In the genomic region with DNA sequence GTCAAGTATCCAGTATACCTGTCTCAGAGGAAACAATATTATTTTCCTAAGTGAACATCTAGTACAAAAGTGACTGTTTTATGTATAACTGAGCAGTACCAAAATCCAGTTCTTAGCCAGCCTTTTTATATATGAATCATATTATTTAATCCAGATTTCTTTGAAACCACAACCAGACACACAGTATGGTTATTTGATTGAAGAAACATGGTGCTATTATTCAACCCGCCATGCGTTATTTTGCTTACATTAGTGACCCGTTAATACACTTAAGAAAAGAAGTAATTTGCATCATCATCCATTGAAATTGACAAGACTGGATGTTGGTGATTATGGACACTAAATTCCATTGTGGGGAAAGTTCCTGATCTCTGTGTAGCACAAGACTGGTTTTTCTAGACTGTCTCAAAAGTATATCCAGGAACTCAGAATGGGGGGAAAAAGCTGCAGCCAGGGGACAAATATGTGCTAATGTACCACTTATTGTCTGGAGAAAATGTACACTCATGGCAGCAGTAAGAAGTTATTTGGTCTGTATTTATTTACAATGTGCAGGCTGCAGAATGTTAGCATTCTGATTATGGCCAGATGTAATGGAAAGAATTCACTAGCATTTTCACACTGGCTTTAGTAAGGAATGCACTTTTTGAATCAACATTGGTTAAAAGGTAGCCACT, we compare ENCODE assay signal across 19 cellular contexts.
DNase-seq lines count a peak whose midpoint lies in the region; ATAC-seq and FAIRE-seq lines count a peak whose summit lies in the region.
"Had no signal": no experiment of that assay in that cellular context is flagged by ENCODE, and none has a peak within 500 bp of the region (broad histone marks: within the 10 kb centered on the region; RNA-seq: fewer than 3 reads in every experiment).

No MANE protein-coding gene starts in this region.

- no peak overlapping the region for H3K9ac ChIP-seq in trophoblast cell (ENCODE audit: low read length)

- H2AFZ ChIP-seq in trophoblast cell (ENCODE audit: insufficient read depth, low read length, poor library complexity) = no peak overlapping the region

- H3K36me3 ChIP-seq in trophoblast cell (ENCODE audit: control insufficient read depth in 1 of 2, insufficient read depth in 2 of 2, low read length in 2 of 2) = no peaks in the 10 kb centered on the region
- H3K36me3 ChIP-seq: WERI-Rb-1 had no signal

- H2BK5ac ChIP-seq in trophoblast cell (ENCODE audit: low read depth, low read length, poor library complexity) = no peak overlapping the region

- no peak overlapping the region for H4K8ac ChIP-seq in trophoblast cell (ENCODE audit: low read depth, low read length)

- H3K4me3 ChIP-seq in trophoblast cell (ENCODE audit: low read depth, low read length) = no peak overlapping the region
- H3K4me3 ChIP-seq: testis had no signal

- no peaks in the 10 kb centered on the region for H3K9me3 ChIP-seq in trophoblast cell (ENCODE audit: insufficient read depth, low read depth, low read length)
- H3K9me3 ChIP-seq: testis had no signal

- peak overlapping the region; percentile 57 for H3K27ac ChIP-seq in trophoblast cell (ENCODE audit: low read depth, low read length)
- H3K27ac ChIP-seq: testis, WERI-Rb-1 had no signal

- no peaks in the 10 kb centered on the region for H3K27me3 ChIP-seq in trophoblast cell (ENCODE audit: insufficient read depth, low read length)
- H3K27me3 ChIP-seq: testis had no signal

- H4K12ac ChIP-seq in trophoblast cell (ENCODE audit: low read depth, low read length) = no peak overlapping the region

- peak; percentile 5 for FAIRE-seq in GM18507 (lab: Jason Lieb, UNC)

- H3K23ac ChIP-seq in trophoblast cell (ENCODE audit: low read length) = no peak overlapping the region

- peaks cover 3% of the 10 kb centered on the region for H3K79me1 ChIP-seq in trophoblast cell (ENCODE audit: low read length)

- WGBS in trophoblast cell (ENCODE audit: extremely low coverage, insufficient coverage, insufficient read length) = no CpG with 5 or more reads among the region's 3 CpGs

- H2BK12ac ChIP-seq in trophoblast cell (ENCODE audit: low read length) = no peak overlapping the region

- no peaks in the 10 kb centered on the region for H3K79me2 ChIP-seq in trophoblast cell (ENCODE audit: control insufficient read depth, insufficient read depth, low read length, poor library complexity)

- no peak for ATAC-seq in GM21737 (IDR thresholded peaks at IDR 0.05; ENCODE audit: unreplicated experiment)
- ATAC-seq in GM18511 (IDR thresholded peaks at IDR 0.05; ENCODE audit: unreplicated experiment) = no peak
- ATAC-seq: stimulated activated effector memory CD8-positive, alpha-beta T cell treated with anti-CD3 and anti-CD28 coated beads, Interleukin-12 subunit alpha, Interleukin-12 subunit beta, amount 100 ng/mL, for 72 hours; T-helper 17 cell had no signal

- no peak overlapping the region for H4K91ac ChIP-seq in trophoblast cell (ENCODE audit: low read depth, low read length)

- H3K14ac ChIP-seq in trophoblast cell (ENCODE audit: low read length) = no peak overlapping the region

- no peak overlapping the region for H3K4ac ChIP-seq in trophoblast cell (ENCODE audit: low read depth, low read length)

- H3K18ac ChIP-seq in trophoblast cell (ENCODE audit: low read length) = no peak overlapping the region

- DNase-seq in GM18507 (ENCODE audit: extremely low spot score, insufficient read length, low read depth) (no peak), amniotic epithelial cell (ENCODE audit: low read depth) (peak; percentile 62), fibroblast of peridontal ligament (ENCODE audit: extremely low read depth) (peak; percentile 60), trophoblast cell (peak; percentile 38 to 63), T-helper 1 cell (no peak), NCI-H345 (lab: John Stamatoyannopoulos, UW) (no peak)
- DNase-seq: activated CD8-positive, alpha-beta memory T cell treated with anti-CD3 and anti-CD28 coated beads, Interleukin-2, amount 50 U/mL, for 48 hours; activated effector memory CD4-positive, alpha-beta T cell treated with Interleukin-2 at 50 U/mL for 16 hours; CD4-positive, CD25-positive, alpha-beta regulatory T cell; NCI-H1436 treated with DMSO at 0.1 percent for 48 hours; NCI-H69; retina; SHP77 treated with DMSO at 0.1 percent for 48 hours; T-helper 17 cell; WERI-Rb-1 had no signal

- peaks cover 2% of the 10 kb centered on the region in 2 experiments for H3K4me1 ChIP-seq in trophoblast cell (ENCODE audit: control insufficient read depth in 1 of 2, insufficient read depth in 2 of 2, low read length in 2 of 2)

- no peak overlapping the region for H2BK120ac ChIP-seq in trophoblast cell (ENCODE audit: insufficient read depth, low read length, poor library complexity)

- no peak overlapping the region for H3K4me2 ChIP-seq in trophoblast cell (ENCODE audit: low read length)

- H2AK5ac ChIP-seq in trophoblast cell (ENCODE audit: low read length) = no peak overlapping the region

Comparison
In these comparisons a context has a peak if more than half of its experiments do, and no peak if none do; other contexts are left out.
1. DNase-seq: peak in amniotic epithelial cell (single experiment), fibroblast of peridontal ligament (single experiment) and trophoblast cell (2 of 2); none in GM18507 (single experiment), T-helper 1 cell (0 of 5) and NCI-H345 (single experiment).